ENCODE assay signal across 13 cellular contexts in genomic region chr9:129415954-129416651, GRCh38.
A peak's percentile ranks its signal among the peaks of the same experiment; 100 is the strongest.
DNase-seq lines count a peak whose midpoint lies in the region; ATAC-seq, FAIRE-seq and TF ChIP-seq lines count a peak whose summit lies in the region.
"Had no signal": no experiment of that assay in that cellular context is flagged by ENCODE, and none has a peak within 500 bp of the region (broad histone marks: within the 10 kb centered on the region; RNA-seq: fewer than 3 reads in every experiment).

No MANE protein-coding gene starts in this region.

- in situ Hi-C loops in gastrocnemius medialis (cut with MboI; ENCODE audit: low sequenced_read_pairs in 4 of 4), result loop anchor here in 1 of 4 donors (10.0 kb wide), 1 partner anchor 69 kb away; no protein-coding TSS in a partner anchor

- no peaks in the 10 kb centered on the region for H4K20me1 ChIP-seq in endothelial cell of umbilical vein (replicated peaks; ENCODE audit: control insufficient read depth, extremely low read depth, insufficient read depth, low read length)

- dilution Hi-C loops in endothelial cell of umbilical vein (cut with MboI; ENCODE audit: extremely low pct_ligation_motif_present, low sequenced_read_pairs), result no loop called here

- no peak overlapping the region for H3K4me3 Mint-ChIP-seq in activated CD8-positive, alpha-beta T cell treated with anti-CD3 and anti-CD28 coated beads, Interleukin-2, amount 10 ng/mL, durations not matched to agents 7 days and 5 days
- no peak overlapping the region for H3K4me3 Mint-ChIP-seq in activated CD8-positive, alpha-beta T cell treated with anti-CD3 and anti-CD28 coated beads for 36 hours

- no peak overlapping the region for H2AFZ ChIP-seq in endothelial cell of umbilical vein (ENCODE audit: low read depth, low read length)

- no TSS peak for BruUV-seq in endothelial cell of umbilical vein (replicated peaks; lab: Mats Ljungman, UMichigan)

- H3K9me3 ChIP-seq in endothelial cell of umbilical vein (replicated peaks; ENCODE audit: control insufficient read depth, insufficient read depth, low read length) (no peaks in the 10 kb centered on the region), gastrocnemius medialis (no peaks in the 10 kb centered on the region), prostate gland (no peaks in the 10 kb centered on the region)

- TF ChIP-seq POLR2A in endothelial cell of umbilical vein (IDR thresholded peaks at IDR 0.05; ENCODE audit: low read depth, low read length), result no peak
- no peak for TF ChIP-seq POLR2A in gastrocnemius medialis (IDR thresholded peaks at IDR 0.05)
- TF ChIP-seq POLR2A in prostate gland (IDR thresholded peaks at IDR 0.05), result no peak

- no peak for ATAC-seq in activated CD8-positive, alpha-beta T cell treated with anti-CD3 and anti-CD28 coated beads, Interleukin-2, amount 10 ng/mL, durations not matched to agents 7 days and 5 days
- no peak for ATAC-seq in activated CD8-positive, alpha-beta T cell treated with anti-CD3 and anti-CD28 coated beads for 36 hours
- ATAC-seq in gastrocnemius medialis, result no peak
- ATAC-seq in GM18870 (IDR thresholded peaks at IDR 0.05; ENCODE audit: unreplicated experiment), result no peak
- ATAC-seq: stimulated activated naive CD8-positive, alpha-beta T cell treated with anti-CD3 and anti-CD28 coated beads, Interleukin-15, Interleukin-2, amounts not matched to agents 100 U/mL and 50 U/mL, for 24 hours had no signal

- peaks cover 47% of the 10 kb centered on the region for H3K4me1 Mint-ChIP-seq in activated CD8-positive, alpha-beta T cell treated with anti-CD3 and anti-CD28 coated beads, Interleukin-2, amount 10 ng/mL, durations not matched to agents 7 days and 5 days (ENCODE audit: low read depth)
- H3K4me1 Mint-ChIP-seq in activated CD8-positive, alpha-beta T cell treated with anti-CD3 and anti-CD28 coated beads for 36 hours (ENCODE audit: low read depth), result peaks cover 13% of the 10 kb centered on the region

- no peak for TF ChIP-seq CTCF in activated CD8-positive, alpha-beta T cell treated with anti-CD3 and anti-CD28 coated beads for 36 hours (IDR thresholded peaks at IDR 0.05)
- no peak for TF ChIP-seq CTCF in endothelial cell of umbilical vein (IDR thresholded peaks at IDR 0.05; ENCODE audit: extremely low read depth in 1 of 2, insufficient read depth in 1 of 2, low read depth in 1 of 2, low read length in 2 of 2)
- no peak for TF ChIP-seq CTCF in gastrocnemius medialis (IDR thresholded peaks at IDR 0.05 in 4 of 5, conservative IDR thresholded peaks at IDR 0.05 in 1 of 5)
- TF ChIP-seq CTCF in prostate gland (IDR thresholded peaks at IDR 0.05), result no peak

- H3K9ac ChIP-seq in endothelial cell of umbilical vein (replicated peaks; ENCODE audit: extremely low read depth, insufficient read depth, low read length), result no peak overlapping the region

- peak; percentile 15 for FAIRE-seq in endothelial cell of umbilical vein (lab: Jason Lieb, UNC)
- FAIRE-seq: bronchial epithelial cell, G401.6 had no signal

- H3K27ac ChIP-seq in endothelial cell of umbilical vein (ENCODE audit: insufficient read depth, low read depth, low read length), result no peak overlapping the region
- H3K27ac ChIP-seq in gastrocnemius medialis, result peak overlapping the region in 3 of 4 donors; percentile 29 to 96 (median 41)
- no peak overlapping the region for H3K27ac ChIP-seq in prostate gland

- H3K4me3 ChIP-seq in endothelial cell of umbilical vein (replicated peaks in 1 of 3; ENCODE audit: insufficient read depth in 1 of 3, low read depth in 1 of 3, low read length in 3 of 3), result no peak overlapping the region
- no peak overlapping the region for H3K4me3 ChIP-seq in gastrocnemius medialis
- H3K4me3 ChIP-seq in prostate gland, result no peak overlapping the region

- CTCF ChIA-PET in activated CD8-positive, alpha-beta T cell treated with anti-CD3 and anti-CD28 coated beads, Interleukin-2, amount 10 ng/mL, durations not matched to agents 7 days and 5 days (lab: Charles Lee), result interaction anchor here (2.1 kb wide), 1 partner anchor 43 kb away, joined by 7 read pairs; no protein-coding TSS in a partner anchor
- CTCF ChIA-PET in activated CD8-positive, alpha-beta T cell treated with anti-CD3 and anti-CD28 coated beads for 36 hours (lab: Charles Lee), result interaction anchor here (1.4 kb wide), 1 partner anchor 273 kb away, joined by 3 read pairs; no protein-coding TSS in a partner anchor
- CTCF ChIA-PET in endothelial cell of umbilical vein (lab: Charles Lee) (no interaction called here), HEK293T (lab: Yijun Ruan, JAX) (no interaction called here)

- no peak overlapping the region for H3K4me2 ChIP-seq in endothelial cell of umbilical vein (ENCODE audit: insufficient read depth, low read length)

- H3K27me3 Mint-ChIP-seq in activated CD8-positive, alpha-beta T cell treated with anti-CD3 and anti-CD28 coated beads, Interleukin-2, amount 10 ng/mL, durations not matched to agents 7 days and 5 days (ENCODE audit: low read depth), result no peaks in the 10 kb centered on the region
- no peaks in the 10 kb centered on the region for H3K27me3 Mint-ChIP-seq in activated CD8-positive, alpha-beta T cell treated with anti-CD3 and anti-CD28 coated beads for 36 hours

- no peaks in the 10 kb centered on the region for H3K9me3 Mint-ChIP-seq in activated CD8-positive, alpha-beta T cell treated with anti-CD3 and anti-CD28 coated beads, Interleukin-2, amount 10 ng/mL, durations not matched to agents 7 days and 5 days (ENCODE audit: insufficient read depth)
- H3K9me3 Mint-ChIP-seq in activated CD8-positive, alpha-beta T cell treated with anti-CD3 and anti-CD28 coated beads for 36 hours, result no peaks in the 10 kb centered on the region

- H3K36me3 ChIP-seq in endothelial cell of umbilical vein (ENCODE audit: control insufficient read depth in 2 of 2, extremely low read depth in 1 of 2, insufficient read depth in 2 of 2, low read length in 2 of 2), result no peaks in the 10 kb centered on the region
- no peaks in the 10 kb centered on the region for H3K36me3 ChIP-seq in gastrocnemius medialis
- H3K36me3 ChIP-seq in prostate gland, result no peaks in the 10 kb centered on the region

- H3K27ac Mint-ChIP-seq in activated CD8-positive, alpha-beta T cell treated with anti-CD3 and anti-CD28 coated beads, Interleukin-2, amount 10 ng/mL, durations not matched to agents 7 days and 5 days, result peak overlapping the region; percentile 41
- H3K27ac Mint-ChIP-seq in activated CD8-positive, alpha-beta T cell treated with anti-CD3 and anti-CD28 coated beads for 36 hours, result no peak overlapping the region

- H3K27me3 ChIP-seq in endothelial cell of umbilical vein (ENCODE audit: control insufficient read depth in 2 of 2, insufficient read depth in 2 of 2, low read length in 2 of 2) (no peaks in the 10 kb centered on the region), gastrocnemius medialis (no peaks in the 10 kb centered on the region), prostate gland (replicated peaks; ENCODE audit: insufficient read depth) (no peaks in the 10 kb centered on the region)

- H3K36me3 Mint-ChIP-seq in activated CD8-positive, alpha-beta T cell treated with anti-CD3 and anti-CD28 coated beads, Interleukin-2, amount 10 ng/mL, durations not matched to agents 7 days and 5 days (ENCODE audit: low read depth), result no peaks in the 10 kb centered on the region
- no peaks in the 10 kb centered on the region for H3K36me3 Mint-ChIP-seq in activated CD8-positive, alpha-beta T cell treated with anti-CD3 and anti-CD28 coated beads for 36 hours (ENCODE audit: low read depth)

- WGBS in prostate gland, result 56% methylated on average over 22 of the region's 25 CpGs

- POLR2A ChIA-PET in activated CD8-positive, alpha-beta T cell treated with anti-CD3 and anti-CD28 coated beads, Interleukin-2, amount 10 ng/mL, durations not matched to agents 7 days and 5 days (lab: Charles Lee), result interaction anchor here (0.8 kb wide), 1 partner anchor 238 kb away, joined by 5 read pairs; the partner anchor contains the start of gene IER5L
- POLR2A ChIA-PET in activated CD8-positive, alpha-beta T cell treated with anti-CD3 and anti-CD28 coated beads for 36 hours (lab: Charles Lee), result no interaction called here
- POLR2A ChIA-PET in endothelial cell of umbilical vein (lab: Charles Lee), result no interaction called here
- POLR2A ChIA-PET in HEK293T (lab: Yijun Ruan, JAX), result interaction anchor here (1.0 kb wide), 1 partner anchor 44 kb away, joined by 3 read pairs; no protein-coding TSS in a partner anchor

- no peaks in the 10 kb centered on the region for H3K9me1 ChIP-seq in endothelial cell of umbilical vein (replicated peaks; ENCODE audit: control insufficient read depth, extremely low read depth, insufficient read depth, low read length)

- no peaks in the 10 kb centered on the region for H3K79me2 ChIP-seq in endothelial cell of umbilical vein (ENCODE audit: control insufficient read depth, insufficient read depth, low read length)

- H3K4me1 ChIP-seq in endothelial cell of umbilical vein (ENCODE audit: control insufficient read depth, extremely low read depth, insufficient read depth, low read length), result peaks cover 15% of the 10 kb centered on the region
- H3K4me1 ChIP-seq in gastrocnemius medialis, result peaks cover 10 to 17% of the 10 kb centered on the region in 2 donors
- peaks cover 13% of the 10 kb centered on the region for H3K4me1 ChIP-seq in prostate gland (replicated peaks)

- intact Hi-C loops in activated CD8-positive, alpha-beta T cell treated with anti-CD3 and anti-CD28 coated beads for 36 hours (cut with micrococcal nuclease), result no loop called here
- intact Hi-C loops in endothelial cell of umbilical vein (cut with micrococcal nuclease) (no loop called here), gastrocnemius medialis (cut with DNase I; ENCODE audit: low total_unique reads) (loop anchor here (2.0 kb wide), 1 partner anchor 43 kb away; no protein-coding TSS in a partner anchor), prostate gland (cut with DNase I) (loop anchor here (2.0 kb wide), 1 partner anchor 43 kb away; no protein-coding TSS in a partner anchor)

- DNase-seq in activated CD8-positive, alpha-beta T cell treated with anti-CD3 and anti-CD28 coated beads, Interleukin-2, amount 10 ng/mL, durations not matched to agents 7 days and 5 days, result no peak
- no peak for DNase-seq in activated CD8-positive, alpha-beta T cell treated with anti-CD3 and anti-CD28 coated beads for 36 hours
- peak; percentile 42 for DNase-seq in NCI-H1694 (lab: John Stamatoyannopoulos, UW)
- DNase-seq in endothelial cell of umbilical vein (ENCODE audit: low read depth, low spot score), result no peak
- DNase-seq in gastrocnemius medialis, result no peak
- no peak for DNase-seq in HEK293T (ENCODE audit: extremely low spot score)
- no peak for DNase-seq in prostate gland (ENCODE audit: low spot score)
- DNase-seq: erythroblast; NCI-H146; stimulated activated naive CD8-positive, alpha-beta T cell treated with anti-CD3 and anti-CD28 coated beads, Interleukin-15, Interleukin-2, amounts not matched to agents 100 U/mL and 50 U/mL, for 24 hours had no signal

TF ChIP-seq in HEK293T, 16 proteins besides CTCF, POLR2A, EP300 and RAD21 (continues in another document):
- no peak for TF ChIP-seq SUZ12 (IDR thresholded peaks at IDR 0.05)
- TF ChIP-seq NFRKB (IDR thresholded peaks at IDR 0.05), result no peak
- no peak for TF ChIP-seq FOXM1 (IDR thresholded peaks at IDR 0.05; ENCODE audit: borderline replicate concordance)
- no peak for TF ChIP-seq LEF1 (IDR thresholded peaks at IDR 0.05; ENCODE audit: borderline replicate concordance)
- TF ChIP-seq BHLHE40 (IDR thresholded peaks at IDR 0.05; ENCODE audit: borderline replicate concordance), result no peak
- TF ChIP-seq L3MBTL2 (conservative IDR thresholded peaks at IDR 0.05), result no peak

Comparison
In these comparisons a context has a peak if more than half of its experiments do, and no peak if none do; other contexts are left out.
1. POLR2A ChIA-PET loops: an anchor here in activated CD8-positive, alpha-beta T cell treated with anti-CD3 and anti-CD28 coated beads, Interleukin-2, amount 10 ng/mL, durations not matched to agents 7 days and 5 days (0.8 kb wide) and HEK293T (1.0 kb wide); none called in activated CD8-positive, alpha-beta T cell treated with anti-CD3 and anti-CD28 coated beads for 36 hours and endothelial cell of umbilical vein.
2. H3K27ac ChIP-seq: peak in gastrocnemius medialis (3 of 4); none in endothelial cell of umbilical vein (single experiment) and prostate gland (0 of 2).
3. CTCF ChIA-PET loops: an anchor here in activated CD8-positive, alpha-beta T cell treated with anti-CD3 and anti-CD28 coated beads, Interleukin-2, amount 10 ng/mL, durations not matched to agents 7 days and 5 days (2.1 kb wide) and activated CD8-positive, alpha-beta T cell treated with anti-CD3 and anti-CD28 coated beads for 36 hours (1.4 kb wide); none called in endothelial cell of umbilical vein and HEK293T.
4. intact Hi-C loops: an anchor here in gastrocnemius medialis (2.0 kb wide) and prostate gland (2.0 kb wide); none called in activated CD8-positive, alpha-beta T cell treated with anti-CD3 and anti-CD28 coated beads for 36 hours and endothelial cell of umbilical vein.